In genomic region chr7:80095545-80095944, GRCh38 we compare ENCODE assay signal across 9 cellular contexts. TPM values are rescaled to one million over a fixed set of nuclear protein-coding genes. Genes with fewer than 3 reads are reported as not detected.
DNase-seq lines count a peak whose midpoint lies in the region; ATAC-seq, FAIRE-seq and TF ChIP-seq lines count a peak whose summit lies in the region.
"Had no signal": no experiment of that assay in that cellular context is flagged by ENCODE, and none has a peak within 500 bp of the region (broad histone marks: within the 10 kb centered on the region; RNA-seq: fewer than 3 reads in every experiment).

No MANE protein-coding gene starts in this region.

- no peak overlapping the region for H3K27ac Mint-ChIP-seq in neural crest cell (ENCODE audit: unreplicated experiment)

- no peaks in the 10 kb centered on the region for H3K27me3 Mint-ChIP-seq in neural crest cell (ENCODE audit: low read depth)

- DNase-seq in DMS114 treated with DMSO at 0.1 percent for 48 hours (lab: John Stamatoyannopoulos, UW; ENCODE audit: unreplicated experiment), result peak; percentile 31
- DNase-seq in NCI-H2227 treated with DMSO at 0.1 percent for 48 hours (lab: John Stamatoyannopoulos, UW), result peak; percentile 9
- no peak for DNase-seq in neural crest cell (ENCODE audit: low read depth, low spot score)
- DNase-seq in NCI-H2196 (lab: John Stamatoyannopoulos, UW; ENCODE audit: unreplicated experiment), result no peak
- no peak for DNase-seq in DMS153 (lab: John Stamatoyannopoulos, UW)
- DNase-seq: NCI-H774 had no signal

- H3K9me3 Mint-ChIP-seq in neural crest cell, result no peaks in the 10 kb centered on the region

- H3K36me3 Mint-ChIP-seq in neural crest cell (ENCODE audit: low read depth), result no peaks in the 10 kb centered on the region

- ATAC-seq in HG03354 (IDR thresholded peaks at IDR 0.05; ENCODE audit: poor library complexity, severe bottlenecking, unreplicated experiment) (no peak), HG03175 (IDR thresholded peaks at IDR 0.05; ENCODE audit: unreplicated experiment) (no peak)

- peak; percentile 66 for TF ChIP-seq CTCF in neural crest cell (conservative IDR thresholded peaks at IDR 0.05)

- H3K4me1 Mint-ChIP-seq in neural crest cell, result no peaks in the 10 kb centered on the region

- H3K4me3 Mint-ChIP-seq in neural crest cell, result no peak overlapping the region

- FAIRE-seq in colon (lab: Jason Lieb, UNC), result peak; percentile 43

RNA-seq across cellular contexts. Expression of gene GNAI1, which starts 39.1 kb away (rescaled TPM):
- total RNA-seq in neural crest cell, result 25.2 and 26.7 TPM in 2 replicates

Comparison
In these comparisons a context has a peak if more than half of its experiments do, and no peak if none do; other contexts are left out.
1. DNase-seq: peak in DMS114 treated with DMSO at 0.1 percent for 48 hours (single experiment) and NCI-H2227 treated with DMSO at 0.1 percent for 48 hours (single experiment); none in neural crest cell (single experiment), NCI-H2196 (single experiment) and DMS153 (single experiment).